24 cellular contexts compared by ENCODE assay signal in genomic region chr17:15161395-15161794, GRCh38.
"Had no signal": no experiment of that assay in that cellular context is flagged by ENCODE, and none has a peak within 500 bp of the region (broad histone marks: within the 10 kb centered on the region; RNA-seq: fewer than 3 reads in every experiment).

No MANE protein-coding gene starts in this region.

- FAIRE-seq: small intestine had no signal

- DNase-seq: naive thymus-derived CD8-positive, alpha-beta T cell; nephron progenitor cell; nucleus accumbens; psoas muscle; right cardiac atrium; right lobe of liver; sigmoid colon; small intestine; stimulated activated CD4-positive, alpha-beta T cell treated with anti-CD3 and anti-CD28 coated beads, Interleukin-15, amount 100 ng/mL, for 24 hours; stimulated activated CD4-positive, alpha-beta T cell treated with anti-CD3 and anti-CD28 coated beads, Interleukin-2, amount 100 ng/mL, for 24 hours; stimulated activated CD4-positive, alpha-beta T cell treated with anti-CD3 and anti-CD28 coated beads, Interleukin-2, amount 100 ng/mL, for 48 hours; stimulated activated CD4-positive, alpha-beta T cell treated with anti-CD3 and anti-CD28 coated beads, Interleukin-4, amount 100 ng/mL, for 24 hours; stimulated activated naive B cell treated with anti-CD40 and anti-IgM and Interleukin-4, amounts not matched to agents 10 μg/mL and 1 μg/mL and 100 μg/mL, for 72 hours; stimulated activated naive CD4-positive, alpha-beta T cell treated with Interleukin-2 at 50 U/mL for 16 hours; stomach; thyroid gland; transverse colon; upper lobe of right lung; uterus had no signal

- H3K9me3 ChIP-seq: neutrophil, psoas muscle, right lobe of liver, sigmoid colon, stomach, thoracic aorta, thyroid gland, transverse colon, upper lobe of right lung, uterus had no signal

- ATAC-seq: naive thymus-derived CD8-positive, alpha-beta T cell; natural killer cell treated with Interleukin-12 subunit alpha and Interleukin-12 subunit beta and Interleukin-15 and Interleukin-18, amount 100 ng/mL, for 72 hours; psoas muscle; right cardiac atrium; right lobe of liver; stimulated activated effector memory CD8-positive, alpha-beta T cell treated with anti-CD3 and anti-CD28 coated beads, Interleukin-12 subunit alpha, Interleukin-12 subunit beta, amount 100 ng/mL, for 72 hours; stimulated activated naive B cell treated with anti-CD40 and anti-IgM and Interleukin-4, amounts not matched to agents 10 μg/mL and 1 μg/mL and 100 μg/mL, for 72 hours; upper lobe of right lung had no signal

- H3K27ac ChIP-seq: neutrophil, parathyroid adenoma, psoas muscle, right lobe of liver, sigmoid colon, stomach, thoracic aorta, thyroid gland, transverse colon, upper lobe of right lung, uterus had no signal

- H3K4me3 ChIP-seq: psoas muscle, right lobe of liver, sigmoid colon, stomach, thoracic aorta, thyroid gland, transverse colon, upper lobe of right lung, uterus had no signal

- H3K4me1 ChIP-seq: parathyroid adenoma, psoas muscle, right lobe of liver, sigmoid colon, stomach, transverse colon, upper lobe of right lung, uterus had no signal

- H3K27me3 ChIP-seq: right lobe of liver, thyroid gland, upper lobe of right lung had no signal

- H3K36me3 ChIP-seq: neutrophil, right lobe of liver, sigmoid colon, stomach, thoracic aorta, thyroid gland, transverse colon, upper lobe of right lung, uterus had no signal
